Comparison of ENCODE assay signal across 27 cellular contexts in the genomic region with DNA sequence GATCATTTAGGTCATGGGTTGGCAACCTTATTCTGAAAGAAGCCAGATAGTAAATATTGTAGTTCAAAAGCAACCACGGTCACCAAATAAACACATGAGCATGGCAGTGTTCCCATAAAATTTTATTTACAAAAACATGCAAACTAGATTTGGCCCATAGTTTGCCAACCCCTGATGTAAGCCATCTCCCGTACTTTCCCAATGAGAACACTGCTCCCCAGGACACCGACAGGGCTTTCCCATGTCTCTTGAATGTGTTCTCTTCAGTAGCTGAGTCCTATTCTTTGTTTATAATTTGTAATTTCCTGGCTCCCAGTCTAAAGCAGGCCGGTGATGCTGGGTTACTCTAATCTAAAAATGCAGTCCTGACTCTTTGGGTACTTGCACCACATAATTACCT.
"Had no signal": no experiment of that assay in that cellular context is flagged by ENCODE, and none has a peak within 500 bp of the region (broad histone marks: within the 10 kb centered on the region; RNA-seq: fewer than 3 reads in every experiment).

No MANE protein-coding gene starts in this region.

- H3K27ac ChIP-seq: brain microvascular endothelial cell, gastrocnemius medialis, lower lobe of right lung, ovary, prostate gland, spleen, tibial nerve had no signal

- H3K4me3 ChIP-seq: gastrocnemius medialis, lower lobe of right lung, ovary, prostate gland, spleen, tibial nerve had no signal

- H3K4me1 ChIP-seq: prostate gland, spleen had no signal

- DNase-seq: activated CD4-positive, alpha-beta memory T cell treated with anti-CD3 and anti-CD28 coated beads for 36 hours; activated CD4-positive, alpha-beta T cell treated with anti-CD3 and anti-CD28 coated beads, Interleukin-2, amount 10 ng/mL, durations not matched to agents 24 days and 14 days; activated CD4-positive, CD25-positive, alpha-beta regulatory T cell treated with anti-CD3 and anti-CD28 coated beads, Interleukin-2, amount 50 U/mL, for 72 hours; activated CD8-positive, alpha-beta memory T cell treated with anti-CD3 and anti-CD28 coated beads, Interleukin-2, amount 50 U/mL, for 4 hours; activated effector memory CD4-positive, alpha-beta T cell treated with anti-CD3 and anti-CD28 coated beads, Interleukin-2, amount 50 U/mL, for 16 hours; activated naive CD4-positive, alpha-beta T cell treated with anti-CD3 and anti-CD28 coated beads, Interleukin-2, amount 10 ng/mL, durations not matched to agents 7 days and 5 days; activated naive CD8-positive, alpha-beta T cell treated with anti-CD3 and anti-CD28 coated beads, Interleukin-2, amount 10 ng/mL, durations not matched to agents 7 days and 5 days; activated T-cell treated with anti-CD3 and anti-CD28 coated beads, Interleukin-2, amount 50 U/mL, for 1 hour; brain microvascular endothelial cell; cortex of kidney; endodermal cell; gastrocnemius medialis; head of caudate nucleus; hypothalamus; immature natural killer cell; kidney; lower lobe of right lung; mesendoderm; naive B cell; nephron progenitor cell; ovary; spleen; stimulated activated naive CD4-positive, alpha-beta T cell; T-helper 2 cell had no signal

- H3K36me3 ChIP-seq: brain microvascular endothelial cell, gastrocnemius medialis, lower lobe of right lung, ovary, prostate gland, spleen, tibial nerve had no signal

- H3K9me3 ChIP-seq: gastrocnemius medialis, lower lobe of right lung, ovary, prostate gland, spleen had no signal

- ATAC-seq: esophagus mucosa, gastrocnemius medialis, lower lobe of right lung had no signal

- H3K27me3 ChIP-seq: brain microvascular endothelial cell, gastrocnemius medialis, ovary, spleen, tibial nerve had no signal
